34 cellular contexts compared by ENCODE assay signal in genomic region chr3:174651951-174652350, GRCh38.
"Had no signal": no experiment of that assay in that cellular context is flagged by ENCODE, and none has a peak within 500 bp of the region (broad histone marks: within the 10 kb centered on the region; RNA-seq: fewer than 3 reads in every experiment).

No MANE protein-coding gene starts in this region.

- H3K4me3 ChIP-seq: adrenal gland, ascending aorta, cardiac muscle cell, colonic mucosa, dorsolateral prefrontal cortex, gastroesophageal sphincter, heart left ventricle, left lung, lower lobe of right lung, pancreas, psoas muscle, right atrium auricular region, smooth muscle cell, tibial nerve had no signal

- H3K36me3 ChIP-seq: adrenal gland, ascending aorta, cardiac muscle cell, colonic mucosa, gastroesophageal sphincter, heart left ventricle, left lung, lower lobe of right lung, neutrophil, pancreas, right atrium auricular region, tibial nerve had no signal

- DNase-seq: activated CD4-positive, alpha-beta T cell treated with anti-CD3 and anti-CD28 coated beads for 4 hours; activated CD4-positive, alpha-beta T cell treated with anti-CD3 and anti-CD28 coated beads, Interleukin-2, amount 50 U/mL, for 4 hours; activated naive CD4-positive, alpha-beta T cell treated with anti-CD3 and anti-CD28 coated beads for 36 hours; activated naive CD8-positive, alpha-beta T cell treated with anti-CD3 and anti-CD28 coated beads for 36 hours; activated T-cell treated with anti-CD3 and anti-CD28 coated beads for 4 hours; activated T-cell treated with anti-CD3 and anti-CD28 coated beads, Interleukin-2, amount 50 U/mL, for 72 hours; adrenal gland; cerebellar nuclear complex; colonic mucosa; effector memory CD4-positive, alpha-beta T cell; heart left ventricle; left lung; lower lobe of right lung; mesendoderm; naive B cell; nephron progenitor cell; pancreas; psoas muscle; stimulated activated CD4-positive, alpha-beta T cell treated with anti-CD3 and anti-CD28 coated beads, Interleukin-1b, Interleukin-23, amount 100 ng/mL, for 48 hours; stimulated activated CD4-positive, alpha-beta T cell treated with anti-CD3 and anti-CD28 coated beads, Interleukin-4, amount 100 ng/mL, for 4 hours; stimulated activated CD8-positive, alpha-beta memory T cell treated with anti-CD3 and anti-CD28 coated beads, Interleukin-4, amount 100 ng/mL, for 48 hours; stimulated activated naive CD8-positive, alpha-beta T cell treated with anti-CD3 and anti-CD28 coated beads, Interleukin-15, amount 100 ng/mL, for 72 hours; SW 1271; T-helper 9 cell had no signal

- H3K4me1 ChIP-seq: adrenal gland, ascending aorta, colonic mucosa, gastroesophageal sphincter, heart left ventricle, left lung, lower lobe of right lung, pancreas, psoas muscle, right atrium auricular region, tibial nerve had no signal

- H3K9me3 ChIP-seq: ascending aorta, colonic mucosa, gastroesophageal sphincter, heart left ventricle, left lung, lower lobe of right lung, neutrophil, pancreas, psoas muscle, right atrium auricular region, tibial nerve had no signal

- H3K27ac ChIP-seq: adrenal gland, ascending aorta, cardiac muscle cell, colonic mucosa, dorsolateral prefrontal cortex, gastroesophageal sphincter, heart left ventricle, left lung, lower lobe of right lung, neutrophil, pancreas, psoas muscle, right atrium auricular region, tibial nerve, VCaP had no signal

- H3K27me3 ChIP-seq: adrenal gland, ascending aorta, cardiac muscle cell, colonic mucosa, gastroesophageal sphincter, heart left ventricle, left lung, neutrophil, pancreas, right atrium auricular region, tibial nerve had no signal

- FAIRE-seq: pancreas, TTC549 had no signal
